In genomic region chr3:177904661-177905060, GRCh38 we compare ENCODE assay signal across 1 cellular context.
TF ChIP-seq lines count a peak whose summit lies in the region.

No MANE protein-coding gene starts in this region.

TF ChIP-seq in GM23338, 12 proteins besides CTCF, POLR2A, EP300 and RAD21 (continued from another document):
- no peak for TF ChIP-seq ZNF462 (CRISPR knock-in tag; IDR thresholded peaks at IDR 0.05)
- TF ChIP-seq EZH2phosphoT487 (IDR thresholded peaks at IDR 0.05; ENCODE audit: unreplicated experiment) = no peak
- TF ChIP-seq NANOG (IDR thresholded peaks at IDR 0.05; ENCODE audit: borderline replicate concordance) = no peak
- TF ChIP-seq ETS1 (IDR thresholded peaks at IDR 0.05) = no peak
- TF ChIP-seq POLR2AphosphoS5 (IDR thresholded peaks at IDR 0.05; ENCODE audit: low read depth) = no peak
- TF ChIP-seq ZNF331 (CRISPR knock-in tag; IDR thresholded peaks at IDR 0.05; ENCODE audit: low read depth) = no peak
